Comparison of ENCODE assay signal across 8 cellular contexts in the genomic region with DNA sequence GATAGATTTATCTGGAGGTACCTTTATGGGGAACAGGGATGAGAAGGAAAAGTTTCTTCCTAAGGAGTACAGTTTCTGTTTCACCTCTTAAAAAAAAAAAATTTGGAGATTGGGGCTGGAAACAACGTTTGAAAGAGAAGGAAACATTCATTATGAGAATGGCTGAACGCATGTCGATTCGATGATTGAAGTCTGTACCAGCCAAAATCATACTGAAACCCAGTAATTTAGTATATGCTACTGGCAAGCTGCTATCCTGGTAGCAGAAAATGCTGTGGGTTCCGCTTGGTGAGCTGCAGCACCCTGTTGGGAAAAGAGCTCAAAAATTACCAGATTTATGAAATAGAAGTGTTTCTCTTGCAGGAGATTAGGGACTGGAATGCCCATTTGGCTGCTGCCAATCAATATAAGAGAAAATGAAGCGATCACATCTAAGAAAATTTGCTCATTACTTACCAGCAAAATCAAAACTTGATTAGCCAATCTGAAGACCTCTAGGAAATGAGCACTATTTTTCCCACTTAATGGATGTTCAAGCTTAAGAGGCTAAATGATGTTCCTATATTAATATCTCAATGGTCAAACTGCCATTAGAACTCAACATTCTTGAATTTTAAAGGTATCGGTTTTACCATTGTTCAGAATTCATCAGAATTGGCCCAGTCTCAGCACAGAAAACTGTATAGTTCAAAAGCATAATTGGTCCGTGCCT. TPM values are rescaled to one million over a fixed set of nuclear protein-coding genes. Genes with fewer than 3 reads are reported as not detected.
DNase-seq lines count a peak whose midpoint lies in the region; ATAC-seq and TF ChIP-seq lines count a peak whose summit lies in the region.

No MANE protein-coding gene starts in this region.

- peak overlapping the region; percentile 90 for H3K27ac Mint-ChIP-seq in activated T-helper 2 cell treated with anti-CD3 and anti-CD28 coated beads, Interferon-gamma antibody, Interleukin-2, Interleukin-4, amounts not matched to agents 10 μg/mL and 5 μg/mL and 100 μg/mL, durations not matched to agents 14 hours and 24 hours and 36 hours

- no peaks in the 10 kb centered on the region for H3K36me3 ChIP-seq in stomach

- H3K36me3 Mint-ChIP-seq in activated T-helper 2 cell treated with anti-CD3 and anti-CD28 coated beads, Interferon-gamma antibody, Interleukin-2, Interleukin-4, amounts not matched to agents 10 μg/mL and 5 μg/mL and 100 μg/mL, durations not matched to agents 14 hours and 24 hours and 36 hours (ENCODE audit: low read depth), result peaks cover 3% of the 10 kb centered on the region

- H3K9me3 ChIP-seq in iPS-18c (ENCODE audit: control insufficient read depth, insufficient read depth, low read length) (no peaks in the 10 kb centered on the region), stomach (no peaks in the 10 kb centered on the region)

- peaks cover 21 to 70% (median 46%) of the 10 kb centered on the region in 4 donors for H3K4me1 ChIP-seq in stomach

- WGBS in stomach, 5 donors, result 11 to 23% (median 14%) methylated on average over 8 of the region's 8 CpGs

- no peaks in the 10 kb centered on the region for H3K9me3 Mint-ChIP-seq in activated T-helper 2 cell treated with anti-CD3 and anti-CD28 coated beads, Interferon-gamma antibody, Interleukin-2, Interleukin-4, amounts not matched to agents 10 μg/mL and 5 μg/mL and 100 μg/mL, durations not matched to agents 14 hours and 24 hours and 36 hours

- H3K27ac ChIP-seq in 22Rv1, result peak overlapping the region; percentile 78
- peak overlapping the region; percentile 87 to 98 (median 97) for H3K27ac ChIP-seq in stomach

- ATAC-seq in GM18519 (IDR thresholded peaks at IDR 0.05; ENCODE audit: low FRiP score, unreplicated experiment), result peak; percentile 36
- ATAC-seq in HG03342 (IDR thresholded peaks at IDR 0.05; ENCODE audit: unreplicated experiment), result peak; percentile 39
- ATAC-seq in GM19455 (IDR thresholded peaks at IDR 0.05; ENCODE audit: unreplicated experiment), result no peak

- intact Hi-C loops in activated T-helper 2 cell treated with anti-CD3 and anti-CD28 coated beads, Interferon-gamma antibody, Interleukin-2, Interleukin-4, amounts not matched to agents 10 μg/mL and 5 μg/mL and 100 μg/mL, durations not matched to agents 14 hours and 24 hours and 36 hours (cut with micrococcal nuclease), result loop anchor here (1.0 to 5.0 kb wide), 5 partner anchors 21 to 580 kb away; partner anchors contain the start of gene CCDC7
- intact Hi-C loops in stomach (cut with DNase I; ENCODE audit: low total_unique reads), result no loop called here

- no peak for DNase-seq in activated T-helper 2 cell treated with anti-CD3 and anti-CD28 coated beads, Interferon-gamma antibody, Interleukin-2, Interleukin-4, amounts not matched to agents 10 μg/mL and 5 μg/mL and 100 μg/mL, durations not matched to agents 14 hours and 24 hours and 36 hours (ENCODE audit: low spot score)
- DNase-seq in stomach, result no peak
- DNase-seq in MV-4-11 (lab: John Stamatoyannopoulos, UW), result no peak

- H3K4me3 Mint-ChIP-seq in activated T-helper 2 cell treated with anti-CD3 and anti-CD28 coated beads, Interferon-gamma antibody, Interleukin-2, Interleukin-4, amounts not matched to agents 10 μg/mL and 5 μg/mL and 100 μg/mL, durations not matched to agents 14 hours and 24 hours and 36 hours (ENCODE audit: low read depth), result peak overlapping the region; percentile 80

- H3K27me3 Mint-ChIP-seq in activated T-helper 2 cell treated with anti-CD3 and anti-CD28 coated beads, Interferon-gamma antibody, Interleukin-2, Interleukin-4, amounts not matched to agents 10 μg/mL and 5 μg/mL and 100 μg/mL, durations not matched to agents 14 hours and 24 hours and 36 hours (ENCODE audit: low read depth), result no peaks in the 10 kb centered on the region

- TF ChIP-seq EP300 in stomach (IDR thresholded peaks at IDR 0.05), result no peak

- TF ChIP-seq POLR2A in stomach (IDR thresholded peaks at IDR 0.05), result no peak

- peaks cover 39% of the 10 kb centered on the region for H3K4me1 Mint-ChIP-seq in activated T-helper 2 cell treated with anti-CD3 and anti-CD28 coated beads, Interferon-gamma antibody, Interleukin-2, Interleukin-4, amounts not matched to agents 10 μg/mL and 5 μg/mL and 100 μg/mL, durations not matched to agents 14 hours and 24 hours and 36 hours (ENCODE audit: low read depth)

- H3K27me3 ChIP-seq in stomach, result no peaks in the 10 kb centered on the region

- H3K4me3 ChIP-seq in iPS-18c (ENCODE audit: insufficient read depth, low read depth, low read length), result peak overlapping the region; percentile 90
- peak overlapping the region; percentile 71 to 97 (median 90) for H3K4me3 ChIP-seq in stomach

- no peak for TF ChIP-seq CTCF in 22Rv1 (IDR thresholded peaks at IDR 0.05)
- no peak for TF ChIP-seq CTCF in stomach (IDR thresholded peaks at IDR 0.05)

RNA-seq across cellular contexts. Expression of gene ITGB1, which starts 1.1 kb away (rescaled TPM):
- total RNA-seq in activated T-helper 2 cell treated with anti-CD3 and anti-CD28 coated beads, Interferon-gamma antibody, Interleukin-2, Interleukin-4, amounts not matched to agents 10 μg/mL and 5 μg/mL and 100 μg/mL, durations not matched to agents 14 hours and 24 hours and 36 hours, result 77.8 and 78.7 TPM in 2 replicates
- 100 to 1,000 TPM; 134 to 909 (median 278) TPM for total RNA-seq in stomach
- 10 to 100 TPM; 57.9 to 97.9 (median 91.4) TPM for polyA plus RNA-seq in stomach
